Comparison of ENCODE assay signal across 1 cellular context in the genomic region with DNA sequence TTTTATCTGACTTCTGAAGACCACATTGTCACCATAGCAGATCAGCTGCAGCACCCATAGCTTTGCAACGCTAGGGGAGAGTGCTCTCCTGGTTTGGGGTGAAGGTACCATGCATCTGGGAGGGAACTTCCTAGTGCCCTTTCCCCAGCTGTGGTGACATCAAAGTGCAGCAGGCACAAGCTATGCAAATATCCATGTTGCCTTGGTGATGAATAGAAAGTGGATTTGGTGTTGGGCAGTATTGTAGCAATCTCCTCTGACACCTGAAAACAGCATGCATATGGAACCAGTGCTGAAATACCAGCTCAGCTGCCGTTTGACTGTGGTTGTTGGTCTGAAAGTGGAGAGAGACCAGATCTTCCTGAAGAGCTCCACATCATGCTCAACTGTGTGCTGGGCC.
TF ChIP-seq lines count a peak whose summit lies in the region.

No MANE protein-coding gene starts in this region.

TF ChIP-seq in GM23338, 12 proteins besides CTCF, POLR2A, EP300 and RAD21 (continued from another document):
- TF ChIP-seq, protein P1, sequence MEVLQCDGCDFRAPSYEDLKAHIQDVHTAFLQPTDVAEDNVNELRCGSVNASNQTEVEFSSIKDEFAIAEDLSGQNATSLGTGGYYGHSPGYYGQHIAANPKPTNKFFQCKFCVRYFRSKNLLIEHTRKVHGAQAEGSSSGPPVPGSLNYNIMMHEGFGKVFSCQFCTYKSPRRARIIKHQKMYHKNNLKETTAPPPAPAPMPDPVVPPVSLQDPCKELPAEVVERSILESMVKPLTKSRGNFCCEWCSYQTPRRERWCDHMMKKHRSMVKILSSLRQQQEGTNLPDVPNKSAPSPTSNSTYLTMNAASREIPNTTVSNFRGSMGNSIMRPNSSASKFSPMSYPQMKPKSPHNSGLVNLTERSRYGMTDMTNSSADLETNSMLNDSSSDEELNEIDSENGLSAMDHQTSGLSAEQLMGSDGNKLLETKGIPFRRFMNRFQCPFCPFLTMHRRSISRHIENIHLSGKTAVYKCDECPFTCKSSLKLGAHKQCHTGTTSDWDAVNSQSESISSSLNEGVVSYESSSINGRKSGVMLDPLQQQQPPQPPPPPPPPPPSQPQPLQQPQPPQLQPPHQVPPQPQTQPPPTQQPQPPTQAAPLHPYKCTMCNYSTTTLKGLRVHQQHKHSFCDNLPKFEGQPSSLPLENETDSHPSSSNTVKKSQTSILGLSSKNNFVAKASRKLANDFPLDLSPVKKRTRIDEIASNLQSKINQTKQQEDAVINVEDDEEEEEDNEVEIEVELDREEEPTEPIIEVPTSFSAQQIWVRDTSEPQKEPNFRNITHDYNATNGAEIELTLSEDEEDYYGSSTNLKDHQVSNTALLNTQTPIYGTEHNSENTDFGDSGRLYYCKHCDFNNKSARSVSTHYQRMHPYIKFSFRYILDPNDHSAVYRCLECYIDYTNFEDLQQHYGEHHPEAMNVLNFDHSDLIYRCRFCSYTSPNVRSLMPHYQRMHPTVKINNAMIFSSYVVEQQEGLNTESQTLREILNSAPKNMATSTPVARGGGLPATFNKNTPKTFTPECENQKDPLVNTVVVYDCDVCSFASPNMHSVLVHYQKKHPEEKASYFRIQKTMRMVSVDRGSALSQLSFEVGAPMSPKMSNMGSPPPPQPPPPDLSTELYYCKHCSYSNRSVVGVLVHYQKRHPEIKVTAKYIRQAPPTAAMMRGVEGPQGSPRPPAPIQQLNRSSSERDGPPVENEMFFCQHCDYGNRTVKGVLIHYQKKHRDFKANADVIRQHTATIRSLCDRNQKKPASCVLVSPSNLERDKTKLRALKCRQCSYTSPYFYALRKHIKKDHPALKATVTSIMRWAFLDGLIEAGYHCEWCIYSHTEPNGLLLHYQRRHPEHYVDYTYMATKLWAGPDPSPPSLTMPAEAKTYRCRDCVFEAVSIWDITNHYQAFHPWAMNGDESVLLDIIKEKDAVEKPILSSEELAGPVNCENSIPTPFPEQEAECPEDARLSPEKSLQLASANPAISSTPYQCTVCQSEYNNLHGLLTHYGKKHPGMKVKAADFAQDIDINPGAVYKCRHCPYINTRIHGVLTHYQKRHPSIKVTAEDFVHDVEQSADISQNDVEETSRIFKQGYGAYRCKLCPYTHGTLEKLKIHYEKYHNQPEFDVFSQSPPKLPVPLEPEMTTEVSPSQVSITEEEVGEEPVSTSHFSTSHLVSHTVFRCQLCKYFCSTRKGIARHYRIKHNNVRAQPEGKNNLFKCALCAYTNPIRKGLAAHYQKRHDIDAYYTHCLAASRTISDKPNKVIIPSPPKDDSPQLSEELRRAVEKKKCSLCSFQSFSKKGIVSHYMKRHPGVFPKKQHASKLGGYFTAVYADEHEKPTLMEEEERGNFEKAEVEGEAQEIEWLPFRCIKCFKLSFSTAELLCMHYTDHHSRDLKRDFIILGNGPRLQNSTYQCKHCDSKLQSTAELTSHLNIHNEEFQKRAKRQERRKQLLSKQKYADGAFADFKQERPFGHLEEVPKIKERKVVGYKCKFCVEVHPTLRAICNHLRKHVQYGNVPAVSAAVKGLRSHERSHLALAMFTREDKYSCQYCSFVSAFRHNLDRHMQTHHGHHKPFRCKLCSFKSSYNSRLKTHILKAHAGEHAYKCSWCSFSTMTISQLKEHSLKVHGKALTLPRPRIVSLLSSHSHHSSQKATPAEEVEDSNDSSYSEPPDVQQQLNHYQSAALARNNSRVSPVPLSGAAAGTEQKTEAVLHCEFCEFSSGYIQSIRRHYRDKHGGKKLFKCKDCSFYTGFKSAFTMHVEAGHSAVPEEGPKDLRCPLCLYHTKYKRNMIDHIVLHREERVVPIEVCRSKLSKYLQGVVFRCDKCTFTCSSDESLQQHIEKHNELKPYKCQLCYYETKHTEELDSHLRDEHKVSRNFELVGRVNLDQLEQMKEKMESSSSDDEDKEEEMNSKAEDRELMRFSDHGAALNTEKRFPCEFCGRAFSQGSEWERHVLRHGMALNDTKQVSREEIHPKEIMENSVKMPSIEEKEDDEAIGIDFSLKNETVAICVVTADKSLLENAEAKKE (CRISPR knock-in tag; IDR thresholded peaks at IDR 0.05): no peak
